Comparison of ENCODE assay signal across 9 cellular contexts in the genomic region with DNA sequence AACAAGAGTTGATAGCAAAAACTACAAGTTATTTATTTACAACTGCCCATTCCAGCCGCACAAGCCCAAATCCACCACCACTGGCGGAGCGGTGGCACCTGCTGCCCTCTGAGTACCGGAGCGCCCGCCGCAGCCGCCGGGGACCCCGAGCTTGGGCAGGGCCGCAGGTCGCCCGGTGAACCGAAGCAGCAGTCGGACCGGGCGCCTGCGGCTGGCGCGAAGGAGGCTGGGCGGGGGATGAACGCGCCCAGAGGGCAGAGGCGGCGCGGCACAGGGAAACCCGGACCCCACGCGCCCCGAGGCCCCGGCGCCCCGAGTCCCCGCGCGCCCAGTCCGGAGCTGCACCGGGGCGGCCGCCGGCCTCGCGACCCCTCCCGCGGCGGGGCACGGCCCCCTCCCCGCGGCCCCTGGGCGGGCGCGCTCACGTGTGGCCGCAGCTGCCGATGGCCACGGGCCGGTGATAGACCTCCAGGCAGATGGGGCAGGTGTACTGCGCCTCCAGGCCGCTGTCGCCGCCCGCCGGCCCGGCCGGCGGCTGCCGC. TPM values are rescaled to one million over a fixed set of nuclear protein-coding genes. Genes with fewer than 3 reads are reported as not detected.
A peak's percentile ranks its signal among the peaks of the same experiment; 100 is the strongest.
DNase-seq lines count a peak whose midpoint lies in the region; ATAC-seq and TF ChIP-seq lines count a peak whose summit lies in the region.
"Had no signal": no experiment of that assay in that cellular context is flagged by ENCODE, and none has a peak within 500 bp of the region (broad histone marks: within the 10 kb centered on the region; RNA-seq: fewer than 3 reads in every experiment).

No MANE protein-coding gene starts in this region.

- H3K4me3 ChIP-seq in CD4-positive, CD25-positive, alpha-beta regulatory T cell (ENCODE audit: low read depth, low read length): peak overlapping the region; percentile 89
- H3K4me3 ChIP-seq in HL-60 (replicated peaks; ENCODE audit: insufficient read depth, low read length) (peak overlapping the region; percentile 90), adrenal gland (peak overlapping the region; percentile 16 to 98 (median 63))

- no peaks in the 10 kb centered on the region for H3K36me3 ChIP-seq in CD4-positive, CD25-positive, alpha-beta regulatory T cell (ENCODE audit: control insufficient read depth, insufficient read depth, low read length)
- H3K36me3 ChIP-seq in adrenal gland (replicated peaks in 1 of 2): no peaks in the 10 kb centered on the region

- TF ChIP-seq POLR2A in adrenal gland (IDR thresholded peaks at IDR 0.05): no peak

- peaks cover 5% of the 10 kb centered on the region for H3K27me3 Mint-ChIP-seq in CD4-positive, CD25-positive, alpha-beta regulatory T cell
- no peaks in the 10 kb centered on the region for H3K27me3 Mint-ChIP-seq in stimulated activated naive B cell treated with anti-CD40 and anti-IgM and Interleukin-4, amounts not matched to agents 10 μg/mL and 1 μg/mL and 100 μg/mL, for 72 hours

- WGBS in adrenal gland, 4 donors: 0 to 14% (median 1%) methylated on average over 1 to 54 of the region's 67 CpGs

- peak overlapping the region; percentile 95 to 98 (median 97) for H3K27ac Mint-ChIP-seq in CD4-positive, CD25-positive, alpha-beta regulatory T cell
- peak overlapping the region; percentile 85 for H3K27ac Mint-ChIP-seq in stimulated activated naive B cell treated with anti-CD40 and anti-IgM and Interleukin-4, amounts not matched to agents 10 μg/mL and 1 μg/mL and 100 μg/mL, for 72 hours

- H3K4me1 Mint-ChIP-seq in CD4-positive, CD25-positive, alpha-beta regulatory T cell: peaks cover 6 to 56% (median 19%) of the 10 kb centered on the region in 4 donors
- H3K4me1 Mint-ChIP-seq in stimulated activated naive B cell treated with anti-CD40 and anti-IgM and Interleukin-4, amounts not matched to agents 10 μg/mL and 1 μg/mL and 100 μg/mL, for 72 hours: peaks cover 49 to 70% of the 10 kb centered on the region in 2 donors

- peak in 1 of 3 donors; percentile 22 for DNase-seq in CD4-positive, CD25-positive, alpha-beta regulatory T cell
- DNase-seq in HL-60 (ENCODE audit: low read depth in 1 of 2, low spot score in 1 of 2) (no peak), adrenal gland (no peak), iPS-NIHi11 (ENCODE audit: low spot score) (peak; percentile 75), globus pallidus (ENCODE audit: low spot score) (no peak), occipital lobe (lab: John Stamatoyannopoulos, UW) (no peak)
- no peak for DNase-seq in stimulated activated naive B cell treated with anti-CD40 and anti-IgM and Interleukin-4, amounts not matched to agents 10 μg/mL and 1 μg/mL and 100 μg/mL, for 72 hours

- intact Hi-C loops in adrenal gland (cut with DNase I): no loop called here

- H3K4me1 ChIP-seq in CD4-positive, CD25-positive, alpha-beta regulatory T cell (ENCODE audit: control insufficient read depth, insufficient read depth, low read length, poor library complexity, severe bottlenecking): peaks cover 59% of the 10 kb centered on the region
- H3K4me1 ChIP-seq in adrenal gland (replicated peaks in 1 of 2): peaks cover 25 to 46% of the 10 kb centered on the region in 2 donors

- peak overlapping the region; percentile 94 to 100 (median 96) for H3K4me3 Mint-ChIP-seq in CD4-positive, CD25-positive, alpha-beta regulatory T cell
- peak overlapping the region; percentile 83 to 88 for H3K4me3 Mint-ChIP-seq in stimulated activated naive B cell treated with anti-CD40 and anti-IgM and Interleukin-4, amounts not matched to agents 10 μg/mL and 1 μg/mL and 100 μg/mL, for 72 hours

- peaks cover 5% of the 10 kb centered on the region for H3K36me3 Mint-ChIP-seq in CD4-positive, CD25-positive, alpha-beta regulatory T cell
- H3K36me3 Mint-ChIP-seq in stimulated activated naive B cell treated with anti-CD40 and anti-IgM and Interleukin-4, amounts not matched to agents 10 μg/mL and 1 μg/mL and 100 μg/mL, for 72 hours: peaks cover 15 to 20% of the 10 kb centered on the region in 2 donors

- no peaks in the 10 kb centered on the region for H3K9me3 ChIP-seq in CD4-positive, CD25-positive, alpha-beta regulatory T cell (ENCODE audit: control insufficient read depth in 2 of 2, low read length in 2 of 2)
- no peaks in the 10 kb centered on the region for H3K9me3 ChIP-seq in adrenal gland (replicated peaks in 1 of 3)

- ATAC-seq in CD4-positive, CD25-positive, alpha-beta regulatory T cell (ENCODE audit: low read depth in 2 of 2): no peak
- ATAC-seq in GM19452 (IDR thresholded peaks at IDR 0.05; ENCODE audit: unreplicated experiment): peak; percentile 15
- ATAC-seq in stimulated activated naive B cell treated with anti-CD40 and anti-IgM and Interleukin-4, amounts not matched to agents 10 μg/mL and 1 μg/mL and 100 μg/mL, for 72 hours (replicated peaks): peak; percentile 19 to 25

- no peaks in the 10 kb centered on the region for H3K27me3 ChIP-seq in CD4-positive, CD25-positive, alpha-beta regulatory T cell (ENCODE audit: control insufficient read depth, insufficient read depth, low read length)
- no peaks in the 10 kb centered on the region for H3K27me3 ChIP-seq in HL-60 (ENCODE audit: insufficient read depth, poor library complexity, severe bottlenecking)
- no peaks in the 10 kb centered on the region for H3K27me3 ChIP-seq in adrenal gland

- peaks cover 0 to 3% (median 0%) of the 10 kb centered on the region in 7 donors for H3K9me3 Mint-ChIP-seq in CD4-positive, CD25-positive, alpha-beta regulatory T cell
- H3K9me3 Mint-ChIP-seq in stimulated activated naive B cell treated with anti-CD40 and anti-IgM and Interleukin-4, amounts not matched to agents 10 μg/mL and 1 μg/mL and 100 μg/mL, for 72 hours: no peaks in the 10 kb centered on the region

- peak overlapping the region; percentile 92 for H3K27ac ChIP-seq in CD4-positive, CD25-positive, alpha-beta regulatory T cell (ENCODE audit: insufficient read depth, low read length, poor library complexity, severe bottlenecking)
- H3K27ac ChIP-seq in HL-60 (replicated peaks): peak overlapping the region; percentile 94
- H3K27ac ChIP-seq in adrenal gland: peak overlapping the region in 4 of 5 donors; percentile 34 to 97 (median 72)

- TF ChIP-seq CTCF in HL-60 (IDR thresholded peaks at IDR 0.05; ENCODE audit: insufficient read depth, low read length): no peak
- peak in 1 of 6 experiments; percentile 28 for TF ChIP-seq CTCF in adrenal gland (IDR thresholded peaks at IDR 0.05)

RNA-seq across cellular contexts. Expression of a gene that starts 0.4 kb away (rescaled TPM):
- total RNA-seq in CD4-positive, CD25-positive, alpha-beta regulatory T cell: 420 TPM
- polyA plus RNA-seq in CD4-positive, CD25-positive, alpha-beta regulatory T cell: 100 to 1,000 TPM in 1 of 4 donors, 10 to 100 TPM in 3; 63.6 to 118 (median 97.3) TPM
- 10 to 100 TPM; 11.3 to 40.6 (median 31.1) TPM for total RNA-seq in adrenal gland
- polyA plus RNA-seq in adrenal gland: 10 to 100 TPM in 2 of 3 donors, 1 to 10 TPM in 1; 3.0 to 86.3 (median 25.1) TPM
- total RNA-seq in occipital lobe: 10.9 TPM

RNA-seq across cellular contexts. Expression of a gene that starts 0.5 kb away (rescaled TPM):
- total RNA-seq in CD4-positive, CD25-positive, alpha-beta regulatory T cell: 26.0 TPM
- polyA plus RNA-seq in CD4-positive, CD25-positive, alpha-beta regulatory T cell: 10 to 100 TPM; 11.8 to 14.0 (median 12.6) TPM
- total RNA-seq in adrenal gland (10 to 100 TPM in 5 of 8 donors, 1 to 10 TPM in 3; 8.0 to 24.7 (median 14.0) TPM), occipital lobe (15.9 TPM)
- 10 to 100 TPM in 2 of 3 donors, 1 to 10 TPM in 1; 3.6 to 43.8 (median 32.5) TPM for polyA plus RNA-seq in adrenal gland

RNA-seq across cellular contexts. Expression of a gene that starts 19.5 kb away (rescaled TPM):
- total RNA-seq in CD4-positive, CD25-positive, alpha-beta regulatory T cell: 10.4 TPM
- 10 to 100 TPM; 13.5 to 17.4 (median 16.5) TPM for polyA plus RNA-seq in CD4-positive, CD25-positive, alpha-beta regulatory T cell
- 1 to 10 TPM in 1 of 8 donors, under 1 TPM in 5, not detected in 2; 0.35 to 1.7 (median 0.66) TPM for total RNA-seq in adrenal gland
- 1 to 10 TPM in 1 of 3 donors, under 1 TPM in 2; 0.11 to 2.1 (median 0.44) TPM for polyA plus RNA-seq in adrenal gland
- 0.16 TPM for total RNA-seq in occipital lobe
- total RNA-seq: M059J had no signal

RNA-seq across cellular contexts. Expression of a gene that starts 42.9 kb away (rescaled TPM):
- 59.7 TPM for total RNA-seq in CD4-positive, CD25-positive, alpha-beta regulatory T cell
- polyA plus RNA-seq in CD4-positive, CD25-positive, alpha-beta regulatory T cell: 10 to 100 TPM; 19.6 to 27.8 (median 21.9) TPM
- total RNA-seq in adrenal gland (100 to 1,000 TPM in 1 of 8 donors, 10 to 100 TPM in 7; 25.6 to 293 (median 34.6) TPM), occipital lobe (48.8 TPM)
- polyA plus RNA-seq in adrenal gland: 100 to 1,000 TPM in 1 of 3 donors, 10 to 100 TPM in 2; 60.7 to 257 (median 66.9) TPM

RNA-seq across cellular contexts. Expression of a gene that starts 55.0 kb away (rescaled TPM):
- 351 TPM for total RNA-seq in CD4-positive, CD25-positive, alpha-beta regulatory T cell
- 100 to 1,000 TPM; 707 to 964 (median 782) TPM for polyA plus RNA-seq in CD4-positive, CD25-positive, alpha-beta regulatory T cell
- total RNA-seq in adrenal gland (100 to 1,000 TPM in 7 of 8 donors, 10 to 100 TPM in 1; 81.7 to 374 (median 155) TPM), occipital lobe (17.8 TPM)
- polyA plus RNA-seq in adrenal gland: 100 to 1,000 TPM in 2 of 3 donors, 10 to 100 TPM in 1; 19.6 to 271 (median 258) TPM
- total RNA-seq: M059J had no signal

Comparison
In these comparisons a context has a peak if more than half of its experiments do, and no peak if none do; other contexts are left out.
1. ATAC-seq: peak in GM19452 (single experiment) and stimulated activated naive B cell treated with anti-CD40 and anti-IgM and Interleukin-4, amounts not matched to agents 10 μg/mL and 1 μg/mL and 100 μg/mL, for 72 hours (2 of 2); none in CD4-positive, CD25-positive, alpha-beta regulatory T cell (0 of 2).
2. RNA of a gene that starts 0.4 kb away (total RNA-seq): 420 TPM in CD4-positive, CD25-positive, alpha-beta regulatory T cell (single experiment); 11.3 to 40.6 TPM in adrenal gland and 10.9 TPM in occipital lobe (single experiment); every median in the first group is over 10 times any median in the second.
3. Peak in every context shown above with its lines, with median percentiles within 50 percentile points of each other: H3K27ac ChIP-seq and H3K4me3 ChIP-seq.